ENCODE assay signal across 8 cellular contexts in the genomic region with DNA sequence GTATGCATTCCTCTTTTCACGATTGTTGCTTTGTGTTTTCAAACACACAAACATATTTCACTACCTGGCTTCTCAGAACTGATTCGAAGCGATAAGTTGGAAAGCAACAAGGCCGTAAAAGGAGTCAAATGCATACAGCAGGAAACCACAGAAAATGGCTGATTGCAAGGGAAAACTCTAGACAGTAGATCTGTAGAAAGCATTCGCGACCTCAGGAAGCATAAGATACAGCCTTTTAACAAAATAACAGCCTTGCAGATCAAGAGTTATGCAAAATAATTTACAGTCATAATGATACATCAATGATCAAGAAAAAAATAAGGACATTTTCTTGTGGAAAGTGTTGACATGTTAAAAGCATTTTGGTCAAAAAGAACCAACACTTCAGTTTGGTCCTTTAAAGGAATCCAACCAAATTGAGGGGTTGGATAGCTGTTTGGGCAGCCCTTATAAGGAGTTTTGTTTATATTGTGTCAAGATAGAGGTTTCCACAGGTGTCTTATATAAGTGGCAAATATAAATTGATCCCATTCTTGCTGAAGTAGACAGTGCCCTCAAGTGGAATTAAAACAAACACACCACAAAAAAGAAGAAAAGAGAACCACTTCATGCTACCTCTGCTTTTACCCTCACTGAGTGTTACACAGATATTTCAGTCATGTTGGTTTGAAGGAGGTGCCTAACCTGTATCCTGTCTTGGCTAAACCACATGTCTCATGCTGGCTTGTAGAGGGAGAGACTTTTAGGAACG. TPM values are rescaled to one million over a fixed set of nuclear protein-coding genes. Genes with fewer than 3 reads are reported as not detected.
DNase-seq lines count a peak whose midpoint lies in the region; ATAC-seq and TF ChIP-seq lines count a peak whose summit lies in the region.

No MANE protein-coding gene starts in this region.

- H2AFZ ChIP-seq in OCI-LY7 (ENCODE audit: low read length) (0 out of 2 replicates have a peak overlapping the region, but pooled peaks have one; percentile 7), neural progenitor cell (replicated peaks) (no peak overlapping the region)

- intact Hi-C loops in OCI-LY7 (cut with micrococcal nuclease; ENCODE audit: unreplicated experiment) = loop anchor here (5.0 to 10.0 kb wide), 2 partner anchors 75 to 203 kb away; partner anchors contain the start of gene NKD1

- H3K27me3 ChIP-seq in neural progenitor cell = no peaks in the 10 kb centered on the region

- no peaks in the 10 kb centered on the region for H3K79me2 ChIP-seq in OCI-LY7 (ENCODE audit: insufficient read depth, low read depth, low read length)
- H3K79me2 ChIP-seq in neural progenitor cell (ENCODE audit: low read depth) = no peaks in the 10 kb centered on the region

- no TSS peak for BruUV-seq in OCI-LY7 (replicated peaks; lab: Mats Ljungman, UMichigan)

- ATAC-seq in HG02870 (IDR thresholded peaks at IDR 0.05; ENCODE audit: unreplicated experiment) (peak; percentile 58), HG02840 (IDR thresholded peaks at IDR 0.05; ENCODE audit: low FRiP score, unreplicated experiment) (no peak)

- H3K4me1 Mint-ChIP-seq in neural progenitor cell = peaks cover 8% of the 10 kb centered on the region

- H3K9me2 ChIP-seq in OCI-LY7 (ENCODE audit: insufficient read depth, low read length) = no peaks in the 10 kb centered on the region

- H4K20me1 ChIP-seq in OCI-LY7 (ENCODE audit: insufficient read depth, low read length) (no peaks in the 10 kb centered on the region), neural progenitor cell (ENCODE audit: low read depth) (no peaks in the 10 kb centered on the region)

- no peaks in the 10 kb centered on the region for H3F3A ChIP-seq in neural progenitor cell (ENCODE audit: low read depth)

- POLR2A ChIA-PET in OCI-LY7 (lab: Charles Lee) = no interaction called here

- no peaks in the 10 kb centered on the region for H3K9me3 ChIP-seq in OCI-LY7 (ENCODE audit: low read length)
- H3K9me3 ChIP-seq in neural progenitor cell (ENCODE audit: low read depth) = no peaks in the 10 kb centered on the region

- H3K27ac ChIP-seq in OCI-LY7 (ENCODE audit: low read depth, low read length, poor library complexity, severe bottlenecking) (no peak overlapping the region), neural progenitor cell (no peak overlapping the region)

- no peak overlapping the region for H3K27ac Mint-ChIP-seq in neural progenitor cell

- CTCF ChIA-PET in OCI-LY7 (lab: Charles Lee; ENCODE audit: unreplicated experiment) = no interaction called here

- H3K9me3 Mint-ChIP-seq in neural progenitor cell = no peaks in the 10 kb centered on the region

- H3K4me3 Mint-ChIP-seq in neural progenitor cell = no peak overlapping the region

- no peak overlapping the region for H3K4me2 ChIP-seq in OCI-LY7 (ENCODE audit: low read length)
- H3K4me2 ChIP-seq in neural progenitor cell = no peak overlapping the region

- H3K36me3 ChIP-seq in OCI-LY7 (ENCODE audit: insufficient read depth, low read length) = no peaks in the 10 kb centered on the region
- no peaks in the 10 kb centered on the region for H3K36me3 ChIP-seq in neural progenitor cell

- H3K4me3 ChIP-seq in OCI-LY7 (ENCODE audit: low read depth, low read length, poor library complexity, severe bottlenecking) (no peak overlapping the region), neural progenitor cell (no peak overlapping the region)

- H3K27me3 Mint-ChIP-seq in neural progenitor cell (ENCODE audit: insufficient read depth, low read depth) = peaks cover 4% of the 10 kb centered on the region

- no peak overlapping the region for H3K9ac ChIP-seq in neural progenitor cell

- TF ChIP-seq CTCF in OCI-LY7 (conservative IDR thresholded peaks at IDR 0.05; ENCODE audit: low read length) = peak; percentile 74
- TF ChIP-seq CTCF in neural progenitor cell (IDR thresholded peaks at IDR 0.05) = peak; percentile 44

- H3K4me1 ChIP-seq in OCI-LY7 (ENCODE audit: insufficient read depth, low read length, poor library complexity, severe bottlenecking) (peaks cover 6% of the 10 kb centered on the region), neural progenitor cell (peaks cover 10% of the 10 kb centered on the region)

- peak; percentile 27 for DNase-seq in stimulated activated CD4-positive, alpha-beta T cell treated with anti-CD3 and anti-CD28 coated beads, Interleukin-4, amount 100 ng/mL, for 24 hours
- no peak for DNase-seq in stimulated activated CD4-positive, alpha-beta T cell treated with anti-CD3 and anti-CD28 coated beads, Interleukin-4, amount 100 ng/mL, for 1 hour
- DNase-seq in OCI-LY7 (ENCODE audit: low spot score) (peak; percentile 36), neural progenitor cell (ENCODE audit: low spot score) (no peak)
- peak; percentile 26 for DNase-seq in effector CD4-positive, alpha-beta T cell
- DNase-seq in activated effector memory CD4-positive, alpha-beta T cell treated with Interleukin-2 at 50 U/mL for 16 hours = no peak

- H3K36me3 Mint-ChIP-seq in neural progenitor cell = peaks cover 2% of the 10 kb centered on the region

RNA-seq across cellular contexts. Expression of gene CYLD, which starts 5.5 kb away (rescaled TPM):
- total RNA-seq in OCI-LY7 (2014; rRNA removed; shearing (Covaris generic)) = 7.4 and 14.0 TPM in 2 replicates
- total RNA-seq in OCI-LY7 (2022) = 14.9 and 21.1 TPM in 2 replicates
- 12.5 and 22.0 TPM in 2 replicates for total RNA-seq in neural progenitor cell (ENCODE audit: low replicate concordance)

RNA-seq across cellular contexts. Expression of gene NOD2, which starts 54.0 kb away (rescaled TPM):
- not detected in 2 replicates for total RNA-seq in OCI-LY7 (2014; rRNA removed; shearing (Covaris generic))
- total RNA-seq in OCI-LY7 (2022) (not detected in 2 replicates), neural progenitor cell (ENCODE audit: low replicate concordance) (0.22 TPM in 1 of 2 replicates, not detected in the other)

Comparison
In these comparisons a context has a peak if more than half of its experiments do, and no peak if none do; other contexts are left out.
1. DNase-seq: peak in stimulated activated CD4-positive, alpha-beta T cell treated with anti-CD3 and anti-CD28 coated beads, Interleukin-4, amount 100 ng/mL, for 24 hours (single experiment), OCI-LY7 (single experiment) and effector CD4-positive, alpha-beta T cell (single experiment); none in stimulated activated CD4-positive, alpha-beta T cell treated with anti-CD3 and anti-CD28 coated beads, Interleukin-4, amount 100 ng/mL, for 1 hour (single experiment), neural progenitor cell (single experiment) and activated effector memory CD4-positive, alpha-beta T cell treated with Interleukin-2 at 50 U/mL for 16 hours (single experiment).